ENCODE assay signal across 11 cellular contexts in the genomic region with DNA sequence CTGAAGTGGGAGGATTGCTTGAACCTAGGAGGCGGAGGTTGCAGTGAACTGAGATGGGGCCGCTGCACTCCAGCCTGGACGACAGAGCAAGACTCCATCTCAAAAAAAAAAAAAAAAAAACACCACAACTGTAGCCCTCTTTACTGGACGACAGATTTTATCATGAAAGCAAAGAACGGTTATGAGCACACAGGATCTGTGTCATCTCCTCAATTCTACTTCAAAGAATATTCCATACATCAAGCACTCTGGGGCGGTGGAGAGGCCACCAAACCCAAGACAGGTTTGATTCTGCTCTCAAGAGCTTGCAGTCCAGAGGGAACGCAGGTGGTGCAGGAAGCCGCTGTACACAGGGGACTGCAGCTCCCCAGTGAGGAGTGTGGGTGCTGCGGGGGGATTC.
DNase-seq lines count a peak whose midpoint lies in the region; ATAC-seq and TF ChIP-seq lines count a peak whose summit lies in the region.
"Had no signal": no experiment of that assay in that cellular context is flagged by ENCODE, and none has a peak within 500 bp of the region (broad histone marks: within the 10 kb centered on the region; RNA-seq: fewer than 3 reads in every experiment).

No MANE protein-coding gene starts in this region.

- H3K79me1 ChIP-seq in trophoblast cell (ENCODE audit: low read length): peaks cover 39% of the 10 kb centered on the region

- H3K9me3 ChIP-seq in right cardiac atrium (ENCODE audit: control insufficient read depth, low read length) (no peaks in the 10 kb centered on the region), trophoblast cell (ENCODE audit: insufficient read depth, low read depth, low read length) (no peaks in the 10 kb centered on the region)

- H3K27me3 ChIP-seq in right cardiac atrium (ENCODE audit: control insufficient read depth, insufficient read depth) (no peaks in the 10 kb centered on the region), brain microvascular endothelial cell (replicated peaks) (no peaks in the 10 kb centered on the region), trophoblast cell (ENCODE audit: insufficient read depth, low read length) (no peaks in the 10 kb centered on the region)

- peak overlapping the region; percentile 78 for H2BK12ac ChIP-seq in trophoblast cell (ENCODE audit: low read length)

- H2AFZ ChIP-seq in trophoblast cell (ENCODE audit: insufficient read depth, low read length, poor library complexity): no peak overlapping the region

- H3K9ac ChIP-seq in trophoblast cell (ENCODE audit: low read length): no peak overlapping the region

- H3K4me1 ChIP-seq in right cardiac atrium (ENCODE audit: control insufficient read depth, insufficient read depth, low read length) (peaks cover 14% of the 10 kb centered on the region), trophoblast cell (ENCODE audit: control insufficient read depth in 1 of 2, insufficient read depth in 2 of 2, low read length in 2 of 2) (peaks cover 35% of the 10 kb centered on the region in 2 experiments)

- peak overlapping the region; percentile 47 for H2BK120ac ChIP-seq in trophoblast cell (ENCODE audit: insufficient read depth, low read length, poor library complexity)

- peak overlapping the region; percentile 44 for H4K8ac ChIP-seq in trophoblast cell (ENCODE audit: low read depth, low read length)

- H4K12ac ChIP-seq in trophoblast cell (ENCODE audit: low read depth, low read length): no peak overlapping the region

- H3K4me3 ChIP-seq in right cardiac atrium (ENCODE audit: low read length) (no peak overlapping the region), brain microvascular endothelial cell (ENCODE audit: low read depth, low read length) (no peak overlapping the region), trophoblast cell (ENCODE audit: low read depth, low read length) (no peak overlapping the region)

- H3K14ac ChIP-seq in trophoblast cell (ENCODE audit: low read length): no peak overlapping the region

- no peak for ATAC-seq in right cardiac atrium
- no peak for ATAC-seq in left ventricle myocardium superior
- ATAC-seq: CD8-positive, alpha-beta T cell had no signal

- H4K91ac ChIP-seq in trophoblast cell (ENCODE audit: low read depth, low read length): peak overlapping the region; percentile 67

- no peak overlapping the region for H3K18ac ChIP-seq in trophoblast cell (ENCODE audit: low read length)

- no peak for TF ChIP-seq CTCF in brain microvascular endothelial cell (IDR thresholded peaks at IDR 0.05; ENCODE audit: low read depth, low read length, missing control alignments)

- H3K36me3 ChIP-seq in brain microvascular endothelial cell (replicated peaks): no peaks in the 10 kb centered on the region
- no peaks in the 10 kb centered on the region for H3K36me3 ChIP-seq in trophoblast cell (ENCODE audit: control insufficient read depth in 1 of 2, insufficient read depth in 2 of 2, low read length in 2 of 2)

- H2AK5ac ChIP-seq in trophoblast cell (ENCODE audit: low read length): no peak overlapping the region

- DNase-seq in right cardiac atrium: no peak
- no peak for DNase-seq in left ventricle myocardium superior
- DNase-seq in brain microvascular endothelial cell: no peak
- DNase-seq in trophoblast cell: no peak
- no peak for DNase-seq in occipital lobe (lab: John Stamatoyannopoulos, UW)
- no peak for DNase-seq in germinal center (ENCODE audit: low spot score)
- no peak for DNase-seq in DMS 273 treated with DMSO at 0.1 percent for 48 hours (lab: John Stamatoyannopoulos, UW)
- DNase-seq: CD8-positive, alpha-beta T cell; NCI-H1105 treated with DMSO at 0.1 percent for 48 hours; NCI-H1694 treated with DMSO at 0.1 percent for 48 hours; Right ventricle myocardium superior had no signal

- no peak overlapping the region for H3K4ac ChIP-seq in trophoblast cell (ENCODE audit: low read depth, low read length)

- peaks cover 5% of the 10 kb centered on the region for H3K79me2 ChIP-seq in trophoblast cell (ENCODE audit: control insufficient read depth, insufficient read depth, low read length, poor library complexity)

- no peak overlapping the region for H3K4me2 ChIP-seq in trophoblast cell (ENCODE audit: low read length)

- H3K27ac ChIP-seq in right cardiac atrium (ENCODE audit: low read length) (peak overlapping the region; percentile 69), brain microvascular endothelial cell (peak overlapping the region; percentile 55), trophoblast cell (ENCODE audit: low read depth, low read length) (no peak overlapping the region)

- H3K23ac ChIP-seq in trophoblast cell (ENCODE audit: low read length): no peak overlapping the region

- WGBS in right cardiac atrium: 85% methylated on average over 9 of the region's 9 CpGs
- no CpG with 5 or more reads among the region's 9 CpGs for WGBS in trophoblast cell (ENCODE audit: extremely low coverage, insufficient coverage, insufficient read length)

- in situ Hi-C loops in brain microvascular endothelial cell (cut with HindIII; ENCODE audit: low pct_ligation_motif_present, low sequenced_read_pairs): no loop called here

- intact Hi-C loops in right cardiac atrium (cut with DNase I) (no loop called here), left ventricle myocardium superior (cut with micrococcal nuclease) (no loop called here)

- no peak overlapping the region for H2BK5ac ChIP-seq in trophoblast cell (ENCODE audit: low read depth, low read length, poor library complexity)
